17 cellular contexts compared by ENCODE assay signal in the genomic region with DNA sequence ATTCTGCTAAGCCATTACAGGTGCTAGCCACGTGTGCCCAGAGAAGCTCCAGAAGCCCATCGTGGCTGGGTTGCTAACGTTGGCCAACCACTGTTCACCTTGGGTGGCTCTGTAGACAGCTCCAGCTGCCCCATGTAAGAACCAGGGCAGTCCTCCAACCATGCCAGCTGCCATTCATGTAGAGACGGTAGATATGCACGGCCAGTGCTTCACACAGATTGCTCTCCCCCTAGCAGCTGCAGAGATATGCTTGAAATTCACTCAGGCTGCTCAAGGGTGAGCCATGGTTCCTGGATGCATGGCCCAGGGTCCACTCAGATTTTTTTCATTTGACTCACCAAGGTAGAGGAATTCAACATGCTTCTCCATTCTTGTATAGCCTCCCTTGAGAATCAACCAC. TPM values are rescaled to one million over a fixed set of nuclear protein-coding genes. Genes with fewer than 3 reads are reported as not detected.
A peak's percentile ranks its signal among the peaks of the same experiment; 100 is the strongest.
DNase-seq lines count a peak whose midpoint lies in the region; ATAC-seq and TF ChIP-seq lines count a peak whose summit lies in the region.
"Had no signal": no experiment of that assay in that cellular context is flagged by ENCODE, and none has a peak within 500 bp of the region (broad histone marks: within the 10 kb centered on the region; RNA-seq: fewer than 3 reads in every experiment).

No MANE protein-coding gene starts in this region.

- H4K20me1 ChIP-seq in osteoblast (ENCODE audit: insufficient read depth, low read length): no peaks in the 10 kb centered on the region

- CTCF ChIA-PET in activated naive CD4-positive, alpha-beta T cell treated with anti-CD3 and anti-CD28 coated beads, Interleukin-2, amount 10 ng/mL, durations not matched to agents 7 days and 5 days (lab: Charles Lee): no interaction called here

- H3K4me1 Mint-ChIP-seq in activated naive CD4-positive, alpha-beta T cell treated with anti-CD3 and anti-CD28 coated beads, Interleukin-2, amount 10 ng/mL, durations not matched to agents 7 days and 5 days: no peaks in the 10 kb centered on the region

- no peak overlapping the region for H3K27ac ChIP-seq in osteoblast (ENCODE audit: low read depth, low read length)
- H3K27ac ChIP-seq: parathyroid adenoma had no signal

- H3K9me3 ChIP-seq in osteoblast (ENCODE audit: low read depth, low read length): no peaks in the 10 kb centered on the region
- H3K9me3 ChIP-seq: gastroesophageal sphincter, mucosa of descending colon, SK-N-SH had no signal

- no peak overlapping the region for H3K27ac Mint-ChIP-seq in activated naive CD4-positive, alpha-beta T cell treated with anti-CD3 and anti-CD28 coated beads, Interleukin-2, amount 10 ng/mL, durations not matched to agents 7 days and 5 days
- H3K27ac Mint-ChIP-seq: effector memory CD8-positive, alpha-beta T cell; GM23338; IgD-negative memory B cell had no signal

- in situ Hi-C loops in ACHN (cut with HindIII; ENCODE audit: low pct_ligation_motif_present, low pct_unique_long_range_greater_than_20kb, low sequenced_read_pairs): no loop called here

- no peak for ATAC-seq in SK-N-SH treated with all-trans-retinoic acid at 6 μM for 48 hours
- ATAC-seq: effector memory CD8-positive, alpha-beta T cell; gastroesophageal sphincter; GM23338 had no signal

- no peaks in the 10 kb centered on the region for H3K27me3 ChIP-seq in osteoblast (ENCODE audit: insufficient read depth, low read length)
- H3K27me3 ChIP-seq: gastroesophageal sphincter had no signal

- no peaks in the 10 kb centered on the region for H3K4me1 ChIP-seq in osteoblast (ENCODE audit: insufficient read depth, low read length)
- H3K4me1 ChIP-seq: parathyroid adenoma had no signal

- H3K36me3 Mint-ChIP-seq in activated naive CD4-positive, alpha-beta T cell treated with anti-CD3 and anti-CD28 coated beads, Interleukin-2, amount 10 ng/mL, durations not matched to agents 7 days and 5 days: no peaks in the 10 kb centered on the region
- H3K36me3 Mint-ChIP-seq: IgD-negative memory B cell had no signal

- no peaks in the 10 kb centered on the region for H3K9me3 Mint-ChIP-seq in activated naive CD4-positive, alpha-beta T cell treated with anti-CD3 and anti-CD28 coated beads, Interleukin-2, amount 10 ng/mL, durations not matched to agents 7 days and 5 days
- H3K9me3 Mint-ChIP-seq: effector memory CD8-positive, alpha-beta T cell; GM23338 had no signal

- H3K4me3 ChIP-seq in osteoblast (ENCODE audit: insufficient read depth, low read length): no peak overlapping the region
- H3K4me3 ChIP-seq: gastroesophageal sphincter, GM23338, mucosa of descending colon had no signal

- no peaks in the 10 kb centered on the region for H3K36me3 ChIP-seq in osteoblast (ENCODE audit: insufficient read depth, low read length)
- H3K36me3 ChIP-seq: gastroesophageal sphincter had no signal

- H3K4me2 ChIP-seq in osteoblast (ENCODE audit: insufficient read depth, low read length): no peak overlapping the region
- H3K4me2 ChIP-seq: GM23338, SK-N-SH had no signal

- H3K79me2 ChIP-seq in osteoblast (ENCODE audit: insufficient read depth, low read length): no peaks in the 10 kb centered on the region
- H3K79me2 ChIP-seq: parathyroid adenoma had no signal

- TF ChIP-seq CTCF in osteoblast (IDR thresholded peaks at IDR 0.05; ENCODE audit: extremely low read depth, low read depth, low read length): no peak

- H3K4me3 Mint-ChIP-seq in activated naive CD4-positive, alpha-beta T cell treated with anti-CD3 and anti-CD28 coated beads, Interleukin-2, amount 10 ng/mL, durations not matched to agents 7 days and 5 days: no peak overlapping the region
- H3K4me3 Mint-ChIP-seq: effector memory CD8-positive, alpha-beta T cell; GM23338; IgD-negative memory B cell had no signal

- H3K27me3 Mint-ChIP-seq in activated naive CD4-positive, alpha-beta T cell treated with anti-CD3 and anti-CD28 coated beads, Interleukin-2, amount 10 ng/mL, durations not matched to agents 7 days and 5 days: peaks cover 81% of the 10 kb centered on the region

- DNase-seq in ACHN (peak; percentile 78), NCI-H1092 (lab: John Stamatoyannopoulos, UW) (peak; percentile 72), SHP77 (lab: John Stamatoyannopoulos, UW) (peak; percentile 59 to 65), kidney tubule cell (ENCODE audit: low spot score) (peak; percentile 80), osteoblast (ENCODE audit: insufficient read length, low spot score, missing footprints) (no peak), SK-N-DZ (ENCODE audit: low spot score) (no peak)
- DNase-seq in activated naive CD4-positive, alpha-beta T cell treated with anti-CD3 and anti-CD28 coated beads, Interleukin-2, amount 10 ng/mL, durations not matched to agents 7 days and 5 days: no peak
- DNase-seq: effector memory CD8-positive, alpha-beta T cell; mucosa of descending colon; NCI-H1417 treated with DMSO at 0.1 percent for 48 hours; SK-N-SH; stimulated activated CD4-positive, alpha-beta T cell treated with anti-CD3 and anti-CD28 coated beads, Interleukin-12 subunit alpha, Interleukin-12 subunit beta, amount 100 ng/mL, for 4 hours had no signal

- no peak overlapping the region for H2AFZ ChIP-seq in osteoblast (ENCODE audit: low read length)
- H2AFZ ChIP-seq: GM23338, parathyroid adenoma had no signal

TF ChIP-seq in SK-N-SH treated with all-trans-retinoic acid at 6 μM for 48 hours, 23 proteins besides CTCF, POLR2A, EP300 and RAD21:
- TF ChIP-seq OSR1 (CRISPR knock-in tag; IDR thresholded peaks at IDR 0.05) (no peak), ZNF565 (CRISPR knock-in tag; conservative IDR thresholded peaks at IDR 0.05; ENCODE audit: low read depth) (no peak)

RNA-seq across cellular contexts. Expression of a gene that starts 31.0 kb away (rescaled TPM):
- total RNA-seq in osteoblast: under 0.01 and 0.88 TPM in 2 replicates
- polyA plus RNA-seq in SK-N-DZ (2014; cell fraction: cytosol; rRNA removed): 11.1 and 13.4 TPM in 2 replicates
- polyA plus RNA-seq in SK-N-DZ (2014; cell fraction: nucleus; rRNA removed): 12.8 and 20.6 TPM in 2 replicates

Comparison
In these comparisons a context has a peak if more than half of its experiments do, and no peak if none do; other contexts are left out.
1. DNase-seq: peak in ACHN (single experiment), NCI-H1092 (single experiment), SHP77 (2 of 2) and kidney tubule cell (single experiment); none in osteoblast (single experiment), activated naive CD4-positive, alpha-beta T cell treated with anti-CD3 and anti-CD28 coated beads, Interleukin-2, amount 10 ng/mL, durations not matched to agents 7 days and 5 days (single experiment) and SK-N-DZ (single experiment).